In genomic region chr16:75379339-75379738, GRCh38 we compare ENCODE assay signal across 9 cellular contexts. TPM values are rescaled to one million over a fixed set of nuclear protein-coding genes. Genes with fewer than 3 reads are reported as not detected.
A peak's percentile ranks its signal among the peaks of the same experiment; 100 is the strongest.
DNase-seq lines count a peak whose midpoint lies in the region; ATAC-seq and TF ChIP-seq lines count a peak whose summit lies in the region.
"Had no signal": no experiment of that assay in that cellular context is flagged by ENCODE, and none has a peak within 500 bp of the region (broad histone marks: within the 10 kb centered on the region; RNA-seq: fewer than 3 reads in every experiment).

No MANE protein-coding gene starts in this region.

- no peaks in the 10 kb centered on the region for H3K27me3 ChIP-seq in GM06990 (replicated peaks; ENCODE audit: control insufficient read depth, insufficient read depth, low read length)

- H3K9me3 Mint-ChIP-seq in activated T-helper 17 cell treated with anti-CD3 and anti-CD28 coated beads, Interleukin-2, amount 50 U/mL, for 72 hours = no peaks in the 10 kb centered on the region
- H3K9me3 Mint-ChIP-seq in progenitor cell of endocrine pancreas (ENCODE audit: low read depth) (no peaks in the 10 kb centered on the region), CD14-positive monocyte (peaks cover 0 to 25% (median 20%) of the 10 kb centered on the region in 7 donors)

- TF ChIP-seq CTCF in GM06990 (IDR thresholded peaks at IDR 0.05; ENCODE audit: insufficient read depth, low read length, poor library complexity, severe bottlenecking) (no peak), progenitor cell of endocrine pancreas (IDR thresholded peaks at IDR 0.05; ENCODE audit: unreplicated experiment) (no peak), CD14-positive monocyte (IDR thresholded peaks at IDR 0.05) (no peak)

- peak; percentile 43 for ATAC-seq in GM19328 (IDR thresholded peaks at IDR 0.05; ENCODE audit: unreplicated experiment)
- peak; percentile 53 for ATAC-seq in HG02973 (IDR thresholded peaks at IDR 0.05; ENCODE audit: unreplicated experiment)
- peak; percentile 88 for ATAC-seq in activated T-helper 17 cell treated with anti-CD3 and anti-CD28 coated beads, Interleukin-2, amount 50 U/mL, for 72 hours (replicated peaks)

- peaks cover 54% of the 10 kb centered on the region for H3K36me3 Mint-ChIP-seq in activated T-helper 17 cell treated with anti-CD3 and anti-CD28 coated beads, Interleukin-2, amount 50 U/mL, for 72 hours (ENCODE audit: low read depth)
- H3K36me3 Mint-ChIP-seq in progenitor cell of endocrine pancreas (ENCODE audit: insufficient read depth) = peaks cover 8% of the 10 kb centered on the region
- H3K36me3 Mint-ChIP-seq in CD14-positive monocyte = peaks cover 75 to 76% of the 10 kb centered on the region in 2 donors

- H3K27me3 Mint-ChIP-seq in activated T-helper 17 cell treated with anti-CD3 and anti-CD28 coated beads, Interleukin-2, amount 50 U/mL, for 72 hours = no peaks in the 10 kb centered on the region
- no peaks in the 10 kb centered on the region for H3K27me3 Mint-ChIP-seq in progenitor cell of endocrine pancreas
- peaks cover 91 to 99% (median 98%) of the 10 kb centered on the region in 3 donors for H3K27me3 Mint-ChIP-seq in CD14-positive monocyte (ENCODE audit: low read depth in 3 of 3)

- H3K4me3 Mint-ChIP-seq in activated T-helper 17 cell treated with anti-CD3 and anti-CD28 coated beads, Interleukin-2, amount 50 U/mL, for 72 hours = peak overlapping the region; percentile 41
- H3K4me3 Mint-ChIP-seq in progenitor cell of endocrine pancreas (ENCODE audit: low read depth) (no peak overlapping the region), CD14-positive monocyte (peak overlapping the region in 1 of 2 donors; percentile 82)

- no peak overlapping the region; the same call in 1 of the 2 replicates for H3K4me3 ChIP-seq in GM06990 (replicated peaks; ENCODE audit: low read depth, low read length)

- DNase-seq in GM06990 (ENCODE audit: extremely low read depth, insufficient read length) = peak; percentile 40
- no peak for DNase-seq in NCI-H2171 treated with DMSO at 0.1 percent for 48 hours (lab: John Stamatoyannopoulos, UW)
- no peak for DNase-seq in NCI-H446 treated with DMSO at 0.1 percent for 48 hours (lab: John Stamatoyannopoulos, UW)
- no peak for DNase-seq in progenitor cell of endocrine pancreas (ENCODE audit: low spot score, unreplicated experiment)
- DNase-seq in CD14-positive monocyte (ENCODE audit: low spot score) = no peak
- DNase-seq: DMS79 treated with DMSO at 0.1 percent for 48 hours had no signal

- peaks cover 48% of the 10 kb centered on the region for H3K4me1 Mint-ChIP-seq in activated T-helper 17 cell treated with anti-CD3 and anti-CD28 coated beads, Interleukin-2, amount 50 U/mL, for 72 hours
- H3K4me1 Mint-ChIP-seq in progenitor cell of endocrine pancreas (ENCODE audit: low read depth) (peaks cover 27% of the 10 kb centered on the region), CD14-positive monocyte (peaks cover 33% of the 10 kb centered on the region)

- H3K36me3 ChIP-seq in GM06990 (ENCODE audit: control insufficient read depth, insufficient read depth, low read length) = no peaks in the 10 kb centered on the region

- H3K27ac Mint-ChIP-seq in activated T-helper 17 cell treated with anti-CD3 and anti-CD28 coated beads, Interleukin-2, amount 50 U/mL, for 72 hours = peak overlapping the region; percentile 8
- no peak overlapping the region for H3K27ac Mint-ChIP-seq in progenitor cell of endocrine pancreas
- peak overlapping the region in 1 of 7 donors; percentile 18 for H3K27ac Mint-ChIP-seq in CD14-positive monocyte

- intact Hi-C loops in CD14-positive monocyte (cut with micrococcal nuclease) = no loop called here

RNA-seq across cellular contexts. Expression of gene CFDP1, which starts 54.0 kb away (rescaled TPM):
- 10 to 100 TPM; 35.1 to 52.3 TPM for total RNA-seq in activated T-helper 17 cell treated with anti-CD3 and anti-CD28 coated beads, Interleukin-2, amount 50 U/mL, for 72 hours
- total RNA-seq in progenitor cell of endocrine pancreas = 91.5 and 94.6 TPM in 2 replicates
- polyA plus RNA-seq in CD14-positive monocyte = 10 to 100 TPM; 19.0 to 23.2 TPM
